In the genomic region with DNA sequence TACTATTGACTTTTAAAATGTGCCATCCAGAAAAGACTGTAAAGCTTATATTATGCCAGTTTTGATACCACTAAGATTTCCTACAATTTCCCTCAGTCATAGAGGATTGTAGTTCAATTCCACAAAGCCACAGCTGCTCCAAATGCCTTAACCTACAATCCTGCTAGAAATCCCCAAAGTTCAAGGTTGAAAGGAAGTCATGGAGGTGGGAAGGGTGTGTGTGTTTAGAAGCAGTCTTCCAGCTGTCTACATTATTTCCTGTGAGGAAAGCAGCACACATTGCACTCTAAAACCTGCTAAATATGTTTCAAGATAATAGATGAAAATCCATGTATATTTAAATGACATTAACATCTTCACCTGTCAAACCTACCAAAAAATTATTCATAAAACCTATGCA, we compare ENCODE assay signal across 15 cellular contexts. TPM values are rescaled to one million over a fixed set of nuclear protein-coding genes. Genes with fewer than 3 reads are reported as not detected.
DNase-seq lines count a peak whose midpoint lies in the region; ATAC-seq and TF ChIP-seq lines count a peak whose summit lies in the region.
"Had no signal": no experiment of that assay in that cellular context is flagged by ENCODE, and none has a peak within 500 bp of the region (broad histone marks: within the 10 kb centered on the region; RNA-seq: fewer than 3 reads in every experiment).

No MANE protein-coding gene starts in this region.

- CTCF ChIA-PET in activated CD4-positive, alpha-beta T cell treated with anti-CD3 and anti-CD28 coated beads for 36 hours (lab: Charles Lee) = interaction anchor here (0.7 to 0.9 kb wide), 2 partner anchors 19 to 351 kb away, joined by 3 read pairs; no protein-coding TSS in a partner anchor
- CTCF ChIA-PET in Calu3 (lab: Charles Lee) = no interaction called here

- H3K79me2 ChIP-seq in Karpas-422 (ENCODE audit: low read length) = no peaks in the 10 kb centered on the region

- BruUV-seq in Calu3 (replicated peaks; lab: Mats Ljungman, UMichigan) = no TSS peak

- peak; percentile 32 for DNase-seq in NCI-H69 (lab: John Stamatoyannopoulos, UW)
- no peak for DNase-seq in lower lobe of right lung
- DNase-seq in putamen (ENCODE audit: low spot score) = peak; percentile 22
- DNase-seq in Karpas-422 = no peak
- DNase-seq in activated CD4-positive, alpha-beta T cell treated with anti-CD3 and anti-CD28 coated beads for 36 hours = no peak
- DNase-seq in Calu3 = no peak
- DNase-seq: AML-193; Caco-2; CD8-positive, alpha-beta memory T cell; DMS53; GM23248 had no signal

- no peaks in the 10 kb centered on the region for H3K9me2 ChIP-seq in Karpas-422 (replicated peaks; ENCODE audit: insufficient read depth, low read length)

- H3K4me2 ChIP-seq in Karpas-422 (ENCODE audit: low read depth, low read length, poor library complexity, severe bottlenecking) = no peak overlapping the region
- H3K4me2 ChIP-seq: BLaER1 had no signal

- H3K9me3 ChIP-seq in lower lobe of right lung (no peaks in the 10 kb centered on the region), Karpas-422 (ENCODE audit: low read length) (no peaks in the 10 kb centered on the region)
- H3K9me3 ChIP-seq: BLaER1, Caco-2 had no signal

- peaks cover 34% of the 10 kb centered on the region for H3K27me3 Mint-ChIP-seq in activated CD4-positive, alpha-beta T cell treated with anti-CD3 and anti-CD28 coated beads for 36 hours
- no peaks in the 10 kb centered on the region for H3K27me3 Mint-ChIP-seq in Calu3 (ENCODE audit: unreplicated experiment)

- intact Hi-C loops in lower lobe of right lung (cut with DNase I) (no loop called here), Calu3 (cut with micrococcal nuclease; ENCODE audit: unreplicated experiment) (no loop called here)
- intact Hi-C loops in activated CD4-positive, alpha-beta T cell treated with anti-CD3 and anti-CD28 coated beads for 36 hours (cut with DNase I, micrococcal nuclease) = no loop called here

- H3K9me3 Mint-ChIP-seq in activated CD4-positive, alpha-beta T cell treated with anti-CD3 and anti-CD28 coated beads for 36 hours (ENCODE audit: low read depth) = no peaks in the 10 kb centered on the region
- no peaks in the 10 kb centered on the region for H3K9me3 Mint-ChIP-seq in Calu3 (ENCODE audit: low read depth, unreplicated experiment)
- H3K9me3 Mint-ChIP-seq: CD8-positive, alpha-beta memory T cell had no signal

- no peak for ATAC-seq in lower lobe of right lung
- no peak for ATAC-seq in activated CD4-positive, alpha-beta T cell treated with anti-CD3 and anti-CD28 coated beads for 36 hours
- ATAC-seq: HCT116 had no signal

- H3K36me3 Mint-ChIP-seq in activated CD4-positive, alpha-beta T cell treated with anti-CD3 and anti-CD28 coated beads for 36 hours (ENCODE audit: low read depth) = no peaks in the 10 kb centered on the region
- no peaks in the 10 kb centered on the region for H3K36me3 Mint-ChIP-seq in Calu3 (ENCODE audit: insufficient read depth, unreplicated experiment)
- H3K36me3 Mint-ChIP-seq: CD8-positive, alpha-beta memory T cell had no signal

- H3K9ac ChIP-seq in Karpas-422 (ENCODE audit: low read length) = no peak overlapping the region
- H3K9ac ChIP-seq: BLaER1, GM23248 had no signal

- H3K27ac ChIP-seq in VCaP = peak overlapping the region; percentile 45
- H3K27ac ChIP-seq in lower lobe of right lung = peak overlapping the region; percentile 18
- no peak overlapping the region for H3K27ac ChIP-seq in Karpas-422 (ENCODE audit: low read length)
- H3K27ac ChIP-seq: BLaER1, GM23248 had no signal

- H3K27me3 ChIP-seq in lower lobe of right lung (ENCODE audit: low read depth) (no peaks in the 10 kb centered on the region), Karpas-422 (ENCODE audit: low read length) (no peaks in the 10 kb centered on the region)
- H3K27me3 ChIP-seq: BLaER1 had no signal

- H3K36me3 ChIP-seq in lower lobe of right lung = no peaks in the 10 kb centered on the region
- no peaks in the 10 kb centered on the region for H3K36me3 ChIP-seq in Karpas-422 (ENCODE audit: insufficient read depth, low read length)
- H3K36me3 ChIP-seq: BLaER1 had no signal

- no peak overlapping the region for H3K4me3 ChIP-seq in lower lobe of right lung
- no peak overlapping the region for H3K4me3 ChIP-seq in Karpas-422 (ENCODE audit: low read length)
- H3K4me3 ChIP-seq: BLaER1, GM23248 had no signal

- TF ChIP-seq CTCF in VCaP (conservative IDR thresholded peaks at IDR 0.05) (no peak), lower lobe of right lung (IDR thresholded peaks at IDR 0.05) (no peak), Calu3 (IDR thresholded peaks at IDR 0.05; ENCODE audit: unreplicated experiment) (no peak)

- no peaks in the 10 kb centered on the region; the same call in 1 of the 2 replicates for H4K20me1 ChIP-seq in Karpas-422 (ENCODE audit: insufficient read depth, low read depth, low read length)
- H4K20me1 ChIP-seq: BLaER1 had no signal

- H3K4me1 ChIP-seq in lower lobe of right lung (peaks cover 35% of the 10 kb centered on the region), Karpas-422 (ENCODE audit: low read length) (no peaks in the 10 kb centered on the region)

- H3K4me1 Mint-ChIP-seq in activated CD4-positive, alpha-beta T cell treated with anti-CD3 and anti-CD28 coated beads for 36 hours = no peaks in the 10 kb centered on the region
- peaks cover 35% of the 10 kb centered on the region for H3K4me1 Mint-ChIP-seq in Calu3 (ENCODE audit: low read depth, unreplicated experiment)
- H3K4me1 Mint-ChIP-seq: CD8-positive, alpha-beta memory T cell had no signal

- no peak overlapping the region for H2AFZ ChIP-seq in Karpas-422 (ENCODE audit: low read length)
- H2AFZ ChIP-seq: GM23248 had no signal

- H3K4me3 Mint-ChIP-seq in activated CD4-positive, alpha-beta T cell treated with anti-CD3 and anti-CD28 coated beads for 36 hours = no peak overlapping the region
- no peak overlapping the region for H3K4me3 Mint-ChIP-seq in Calu3 (ENCODE audit: low read depth, unreplicated experiment)
- H3K4me3 Mint-ChIP-seq: CD8-positive, alpha-beta memory T cell had no signal

- POLR2A ChIA-PET in activated CD4-positive, alpha-beta T cell treated with anti-CD3 and anti-CD28 coated beads for 36 hours (lab: Charles Lee) = no interaction called here

- H3K27ac Mint-ChIP-seq in activated CD4-positive, alpha-beta T cell treated with anti-CD3 and anti-CD28 coated beads for 36 hours = no peak overlapping the region
- no peak overlapping the region for H3K27ac Mint-ChIP-seq in Calu3 (ENCODE audit: unreplicated experiment)
- H3K27ac Mint-ChIP-seq: CD8-positive, alpha-beta memory T cell had no signal

RNA-seq across cellular contexts. Expression of gene EPB41L4A, which starts 11.8 kb away (rescaled TPM):
- total RNA-seq in lower lobe of right lung = 44.8 TPM
- 0.63 and 1.3 TPM in 2 replicates for total RNA-seq in Karpas-422 (2014; rRNA removed; shearing (Covaris generic); ENCODE audit: low replicate concordance)
- under 1 TPM; 0.05 to 0.28 TPM for total RNA-seq in activated CD4-positive, alpha-beta T cell treated with anti-CD3 and anti-CD28 coated beads for 36 hours
- total RNA-seq in Calu3 (2022) = 27.6 and 28.6 TPM in 2 replicates
- total RNA-seq: A673 had no signal

Comparison
In these comparisons a context has a peak if more than half of its experiments do, and no peak if none do; other contexts are left out.
1. DNase-seq: peak in NCI-H69 (single experiment) and putamen (single experiment); none in lower lobe of right lung (single experiment), Karpas-422 (single experiment), activated CD4-positive, alpha-beta T cell treated with anti-CD3 and anti-CD28 coated beads for 36 hours (single experiment) and Calu3 (single experiment).
2. RNA of gene EPB41L4A, which starts 11.8 kb away (total RNA-seq): 44.8 TPM in lower lobe of right lung (single experiment) and 27.6 to 28.6 TPM in Calu3; 0.63 to 1.3 TPM in Karpas-422 and 0.05 to 0.28 TPM in activated CD4-positive, alpha-beta T cell treated with anti-CD3 and anti-CD28 coated beads for 36 hours; every median in the first group is over 10 times any median in the second.